21 cellular contexts compared by ENCODE assay signal in genomic region chr20:40648505-40649072, GRCh38. TPM values are rescaled to one million over a fixed set of nuclear protein-coding genes. Genes with fewer than 3 reads are reported as not detected.
A peak's percentile ranks its signal among the peaks of the same experiment; 100 is the strongest.
DNase-seq lines count a peak whose midpoint lies in the region; ATAC-seq, FAIRE-seq and TF ChIP-seq lines count a peak whose summit lies in the region.
"Had no signal": no experiment of that assay in that cellular context is flagged by ENCODE, and none has a peak within 500 bp of the region (broad histone marks: within the 10 kb centered on the region; RNA-seq: fewer than 3 reads in every experiment).

No MANE protein-coding gene starts in this region.

- H3K27ac ChIP-seq in C4-2B (peak overlapping the region; percentile 25), endodermal cell (ENCODE audit: low read depth, low read length) (no peak overlapping the region), pancreas (no peak overlapping the region)
- H3K27ac ChIP-seq: BLaER1 had no signal

- intact Hi-C loops in pancreas (cut with DNase I): no loop called here

- no peak overlapping the region for H3K27ac Mint-ChIP-seq in endodermal cell
- H3K27ac Mint-ChIP-seq: CD4-positive, alpha-beta memory T cell had no signal

- H3K4me3 Mint-ChIP-seq in endodermal cell: no peak overlapping the region
- H3K4me3 Mint-ChIP-seq: CD4-positive, alpha-beta memory T cell had no signal

- H3K36me3 Mint-ChIP-seq in endodermal cell (ENCODE audit: low read depth): no peaks in the 10 kb centered on the region
- H3K36me3 Mint-ChIP-seq: CD4-positive, alpha-beta memory T cell had no signal

- no peak overlapping the region for H3K4me3 ChIP-seq in LNCaP clone FGC (ENCODE audit: low read depth, low read length)
- H3K4me3 ChIP-seq in endodermal cell (ENCODE audit: low read length): no peak overlapping the region
- H3K4me3 ChIP-seq in pancreas: no peak overlapping the region
- H3K4me3 ChIP-seq: BLaER1, GM12878, K562 had no signal

- H3K9me3 ChIP-seq in endodermal cell (ENCODE audit: control insufficient read depth, low read length) (no peaks in the 10 kb centered on the region), pancreas (no peaks in the 10 kb centered on the region)
- H3K9me3 ChIP-seq: BLaER1, Caco-2 had no signal

- 93 to 100% methylated on average over 1 to 3 of the region's 3 CpGs for WGBS in endodermal cell (ENCODE audit: insufficient coverage in 1 of 2, insufficient read length in 1 of 2), 2 experiments
- 18 to 32% methylated on average over 3 of the region's 3 CpGs for WGBS in pancreas, 2 donors

- peaks cover 3% of the 10 kb centered on the region for H3K4me1 Mint-ChIP-seq in endodermal cell
- H3K4me1 Mint-ChIP-seq: CD4-positive, alpha-beta memory T cell had no signal

- H3K9me3 Mint-ChIP-seq in endodermal cell: no peaks in the 10 kb centered on the region

- TF ChIP-seq CTCF in C4-2B (conservative IDR thresholded peaks at IDR 0.05) (no peak), LNCaP clone FGC (IDR thresholded peaks at IDR 0.05; ENCODE audit: control insufficient read depth, extremely low read depth, insufficient read depth) (no peak), endodermal cell (conservative IDR thresholded peaks at IDR 0.05) (no peak), pancreas (IDR thresholded peaks at IDR 0.05) (no peak)

- H3K4me1 ChIP-seq in endodermal cell (ENCODE audit: control insufficient read depth, insufficient read depth, low read length): no peaks in the 10 kb centered on the region
- no peaks in the 10 kb centered on the region for H3K4me1 ChIP-seq in pancreas
- H3K4me1 ChIP-seq: Caco-2 had no signal

- DNase-seq in LNCaP clone FGC (ENCODE audit: low read depth) (peak; percentile 26), endodermal cell (peak; percentile 44), pancreas (peak in 2 of 6 donors; percentile 5 to 21), frontal cortex (ENCODE audit: low spot score in 2 of 2) (no peak), NK-92 (lab: John Stamatoyannopoulos, UW; ENCODE audit: unreplicated experiment) (no peak)
- DNase-seq: Caco-2; CD4-positive, alpha-beta memory T cell; DMS 273 treated with DMSO at 0.1 percent for 48 hours; DND-41; NCI-H1092; NCI-H1436 treated with DMSO at 0.1 percent for 48 hours; NCI-H1930; NCI-H69; NK-92 treated with Interleukin-12 subunit alpha and Interleukin-12 subunit beta, amount 100 ng/mL, for 24 hours; SIG-M5 had no signal

- no peaks in the 10 kb centered on the region for H3K27me3 Mint-ChIP-seq in endodermal cell (ENCODE audit: insufficient read depth)

- FAIRE-seq in pancreas (lab: Jason Lieb, UNC) (no peak), frontal cortex (lab: Jason Lieb, UNC) (no peak)
- FAIRE-seq: GM12878, K562 had no signal

- H3K27me3 ChIP-seq in endodermal cell (ENCODE audit: control insufficient read depth, insufficient read depth, low read length, poor library complexity, severe bottlenecking): no peaks in the 10 kb centered on the region
- H3K27me3 ChIP-seq in pancreas: no peaks in the 10 kb centered on the region
- H3K27me3 ChIP-seq: BLaER1 had no signal

- H3K36me3 ChIP-seq in endodermal cell (ENCODE audit: control insufficient read depth, insufficient read depth, low read length) (no peaks in the 10 kb centered on the region), pancreas (no peaks in the 10 kb centered on the region)
- H3K36me3 ChIP-seq: BLaER1 had no signal

- H3K9ac ChIP-seq in endodermal cell (ENCODE audit: extremely low read depth, low read length, poor library complexity, severe bottlenecking): no peak overlapping the region
- H3K9ac ChIP-seq: BLaER1 had no signal

- ATAC-seq in pancreas: peak; percentile 27 to 92 (median 78)
- no peak for ATAC-seq in GM18909 (IDR thresholded peaks at IDR 0.05; ENCODE audit: poor library complexity, unreplicated experiment)
- ATAC-seq: GM12878, K562 had no signal

RNA-seq across cellular contexts. Expression of gene MAFB, which starts 40.4 kb away (rescaled TPM):
- total RNA-seq in endodermal cell (1 to 10 TPM in 1 of 2 donors, under 1 TPM in 1; 0.90 to 1.5 TPM), pancreas (10 to 100 TPM in 3 of 6 donors, 1 to 10 TPM in 3; 3.7 to 24.1 (median 12.6) TPM), frontal cortex (7.3 TPM)
- 6.6 TPM for polyA plus RNA-seq in endodermal cell (2013, experiment 1 of 2)
- 5.8 TPM for polyA plus RNA-seq in endodermal cell (2013, experiment 2 of 2)
- polyA plus RNA-seq in pancreas: 10 to 100 TPM in 1 of 2 donors, 1 to 10 TPM in 1; 7.9 to 48.0 TPM
- total RNA-seq: GM12878, NCI-H460 had no signal
- polyA plus RNA-seq: K562 had no signal

Comparison
In these comparisons a context has a peak if more than half of its experiments do, and no peak if none do; other contexts are left out.
1. DNase-seq: peak in LNCaP clone FGC (single experiment) and endodermal cell (single experiment); none in frontal cortex (0 of 2) and NK-92 (single experiment).